8 cellular contexts compared by ENCODE assay signal in genomic region chr19:5963259-5963658, GRCh38. TPM values are rescaled to one million over a fixed set of nuclear protein-coding genes. Genes with fewer than 3 reads are reported as not detected.
DNase-seq lines count a peak whose midpoint lies in the region; ATAC-seq and TF ChIP-seq lines count a peak whose summit lies in the region.
"Not testable (repeated sequence)": the region's sequence is repeated elsewhere in the genome, so short reads cannot be mapped to it uniquely, and the experiment has no call there.

No MANE protein-coding gene starts in this region.

- not testable (repeated sequence) for DNase-seq in CD4-positive, alpha-beta T cell; T-cell; activated CD8-positive, alpha-beta T cell treated with anti-CD3 and anti-CD28 coated beads, Interleukin-2, amount 10 ng/mL, durations not matched to agents 7 days and 5 days; activated naive CD8-positive, alpha-beta T cell treated with anti-CD3 and anti-CD28 coated beads, Interleukin-2, amount 50 U/mL, for 24 hours; tibial nerve (ENCODE audit: low spot score in 2 of 2)

- POLR2A ChIA-PET in CD4-positive, alpha-beta T cell (lab: Charles Lee) = interaction anchor here (1.8 kb wide), 1 partner anchor 59 kb away, joined by 6 read pairs; no protein-coding TSS in a partner anchor
- POLR2A ChIA-PET in T-cell (lab: Charles Lee) = not testable (repeated sequence)
- POLR2A ChIA-PET in activated CD8-positive, alpha-beta T cell treated with anti-CD3 and anti-CD28 coated beads, Interleukin-2, amount 10 ng/mL, durations not matched to agents 7 days and 5 days (lab: Charles Lee) = interaction anchor here (1.3 kb wide), 1 partner anchor 9 kb away, joined by 4 read pairs; no protein-coding TSS in a partner anchor

- H3K27ac ChIP-seq in CD4-positive, alpha-beta T cell (ENCODE audit: low read depth, low read length) = peak overlapping the region; percentile 86
- H3K27ac ChIP-seq in gastroesophageal sphincter (peak overlapping the region in 3 of 4 donors; percentile 83 to 89 (median 84)), skeletal muscle tissue (ENCODE audit: low read depth, low read length) (peak overlapping the region; percentile 39), tibial nerve (peak overlapping the region in 3 of 4 donors; percentile 34 to 86 (median 83))

- WGBS in gastroesophageal sphincter (ENCODE audit: low coverage in 1 of 2), 2 donors = 80 to 92% methylated on average over 2 to 6 of the region's 6 CpGs
- 92 to 94% methylated on average over 6 of the region's 6 CpGs for WGBS in tibial nerve, 2 donors

- H3K9me3 ChIP-seq in CD4-positive, alpha-beta T cell (ENCODE audit: control insufficient read depth, low read length); gastroesophageal sphincter; mucosa of stomach (ENCODE audit: control insufficient read depth, low read length); skeletal muscle tissue (ENCODE audit: control insufficient read depth in 3 of 3, low read length in 3 of 3); tibial nerve: not testable (repeated sequence)

- TF ChIP-seq EP300 in gastroesophageal sphincter (IDR thresholded peaks at IDR 0.05); tibial nerve (IDR thresholded peaks at IDR 0.05): not testable (repeated sequence)

- H3K4me1 Mint-ChIP-seq in CD4-positive, alpha-beta T cell (ENCODE audit: low read depth) = peaks cover 97% of the 10 kb centered on the region
- H3K4me1 Mint-ChIP-seq in T-cell = peaks cover 97 to 98% (median 98%) of the 10 kb centered on the region in 3 donors
- H3K4me1 Mint-ChIP-seq in activated CD8-positive, alpha-beta T cell treated with anti-CD3 and anti-CD28 coated beads, Interleukin-2, amount 10 ng/mL, durations not matched to agents 7 days and 5 days (ENCODE audit: low read depth) = peaks cover 96% of the 10 kb centered on the region
- H3K4me1 Mint-ChIP-seq in activated naive CD8-positive, alpha-beta T cell treated with anti-CD3 and anti-CD28 coated beads, Interleukin-2, amount 50 U/mL, for 24 hours = peaks cover 91% of the 10 kb centered on the region

- not testable (repeated sequence) for TF ChIP-seq POLR2A in gastroesophageal sphincter (IDR thresholded peaks at IDR 0.05); tibial nerve (IDR thresholded peaks at IDR 0.05)

- H3K36me3 ChIP-seq in gastroesophageal sphincter; mucosa of stomach (ENCODE audit: control insufficient read depth, insufficient read depth, low read length); tibial nerve: not testable (repeated sequence)
- peaks cover 3 to 11% (median 3%) of the 10 kb centered on the region in 3 donors for H3K36me3 ChIP-seq in skeletal muscle tissue (ENCODE audit: control insufficient read depth in 3 of 3, insufficient read depth in 3 of 3, low read length in 3 of 3)

- CTCF ChIA-PET in CD4-positive, alpha-beta T cell (lab: Charles Lee) = interaction anchor here (1.0 to 1.4 kb wide), 2 partner anchors 13 to 17 kb away, joined by 3 to 4 read pairs; no protein-coding TSS in a partner anchor
- CTCF ChIA-PET in T-cell (lab: Charles Lee) = not testable (repeated sequence)
- CTCF ChIA-PET in activated CD8-positive, alpha-beta T cell treated with anti-CD3 and anti-CD28 coated beads, Interleukin-2, amount 10 ng/mL, durations not matched to agents 7 days and 5 days (lab: Charles Lee) = interaction anchor here (1.3 kb wide), 1 partner anchor 12 kb away, joined by 4 read pairs; no protein-coding TSS in a partner anchor

- peaks cover 33% of the 10 kb centered on the region for H3K36me3 Mint-ChIP-seq in CD4-positive, alpha-beta T cell (ENCODE audit: low read depth)
- H3K36me3 Mint-ChIP-seq in T-cell = peaks cover 13% of the 10 kb centered on the region
- H3K36me3 Mint-ChIP-seq in activated CD8-positive, alpha-beta T cell treated with anti-CD3 and anti-CD28 coated beads, Interleukin-2, amount 10 ng/mL, durations not matched to agents 7 days and 5 days (ENCODE audit: low read depth) = peaks cover 25% of the 10 kb centered on the region
- not testable (repeated sequence) for H3K36me3 Mint-ChIP-seq in activated naive CD8-positive, alpha-beta T cell treated with anti-CD3 and anti-CD28 coated beads, Interleukin-2, amount 50 U/mL, for 24 hours (ENCODE audit: low read depth)

- peak overlapping the region; percentile 98 for H3K27ac Mint-ChIP-seq in CD4-positive, alpha-beta T cell
- peak overlapping the region; percentile 98 to 100 for H3K27ac Mint-ChIP-seq in T-cell
- H3K27ac Mint-ChIP-seq in activated CD8-positive, alpha-beta T cell treated with anti-CD3 and anti-CD28 coated beads, Interleukin-2, amount 10 ng/mL, durations not matched to agents 7 days and 5 days = peak overlapping the region; percentile 96
- H3K27ac Mint-ChIP-seq in activated naive CD8-positive, alpha-beta T cell treated with anti-CD3 and anti-CD28 coated beads, Interleukin-2, amount 50 U/mL, for 24 hours = peak overlapping the region; percentile 90

- not testable (repeated sequence) for H3K9me3 Mint-ChIP-seq in CD4-positive, alpha-beta T cell; T-cell; activated CD8-positive, alpha-beta T cell treated with anti-CD3 and anti-CD28 coated beads, Interleukin-2, amount 10 ng/mL, durations not matched to agents 7 days and 5 days (ENCODE audit: insufficient read depth); activated naive CD8-positive, alpha-beta T cell treated with anti-CD3 and anti-CD28 coated beads, Interleukin-2, amount 50 U/mL, for 24 hours

- TF ChIP-seq CTCF in CD4-positive, alpha-beta T cell (IDR thresholded peaks at IDR 0.05); gastroesophageal sphincter (IDR thresholded peaks at IDR 0.05); tibial nerve (IDR thresholded peaks at IDR 0.05): not testable (repeated sequence)

- intact Hi-C loops in CD4-positive, alpha-beta T cell (cut with DNase I, micrococcal nuclease) = loop anchor here (2.0 to 5.0 kb wide), 2 partner anchors 14 to 56 kb away; no protein-coding TSS in a partner anchor

- not testable (repeated sequence) for H3K27me3 Mint-ChIP-seq in CD4-positive, alpha-beta T cell; T-cell; activated CD8-positive, alpha-beta T cell treated with anti-CD3 and anti-CD28 coated beads, Interleukin-2, amount 10 ng/mL, durations not matched to agents 7 days and 5 days (ENCODE audit: low read depth); activated naive CD8-positive, alpha-beta T cell treated with anti-CD3 and anti-CD28 coated beads, Interleukin-2, amount 50 U/mL, for 24 hours

- not testable (repeated sequence) for H3K4me3 ChIP-seq in gastroesophageal sphincter; mucosa of stomach (ENCODE audit: low read length); skeletal muscle tissue (ENCODE audit: low read length in 3 of 3); tibial nerve

- not testable (repeated sequence) for H3K4me3 Mint-ChIP-seq in CD4-positive, alpha-beta T cell
- H3K4me3 Mint-ChIP-seq in T-cell = peak overlapping the region in 2 of 3 donors; percentile 24 to 81
- peak overlapping the region; percentile 31 for H3K4me3 Mint-ChIP-seq in activated CD8-positive, alpha-beta T cell treated with anti-CD3 and anti-CD28 coated beads, Interleukin-2, amount 10 ng/mL, durations not matched to agents 7 days and 5 days
- peak overlapping the region; percentile 63 for H3K4me3 Mint-ChIP-seq in activated naive CD8-positive, alpha-beta T cell treated with anti-CD3 and anti-CD28 coated beads, Interleukin-2, amount 50 U/mL, for 24 hours

- not testable (repeated sequence) for ATAC-seq in CD4-positive, alpha-beta T cell (ENCODE audit: poor library complexity); T-cell (replicated peaks in 1 of 4); activated CD8-positive, alpha-beta T cell treated with anti-CD3 and anti-CD28 coated beads, Interleukin-2, amount 10 ng/mL, durations not matched to agents 7 days and 5 days; activated naive CD8-positive, alpha-beta T cell treated with anti-CD3 and anti-CD28 coated beads, Interleukin-2, amount 50 U/mL, for 24 hours; gastroesophageal sphincter

- not testable (repeated sequence) for H3K27me3 ChIP-seq in CD4-positive, alpha-beta T cell (ENCODE audit: control insufficient read depth, insufficient read depth, low read length); gastroesophageal sphincter; mucosa of stomach (ENCODE audit: control insufficient read depth, insufficient read depth, low read length); skeletal muscle tissue (ENCODE audit: control insufficient read depth in 3 of 3, insufficient read depth in 3 of 3, low read length in 3 of 3); tibial nerve

- H3K4me1 ChIP-seq in gastroesophageal sphincter (peaks cover 12 to 100% (median 79%) of the 10 kb centered on the region in 3 donors), mucosa of stomach (ENCODE audit: control insufficient read depth, insufficient read depth, low read length) (peaks cover 65% of the 10 kb centered on the region), skeletal muscle tissue (ENCODE audit: control insufficient read depth in 3 of 3, insufficient read depth in 3 of 3, low read length in 3 of 3) (peaks cover 65 to 93% (median 78%) of the 10 kb centered on the region in 3 donors), tibial nerve (peaks cover 10 to 100% (median 70%) of the 10 kb centered on the region in 4 donors)

- H3K9ac ChIP-seq in mucosa of stomach (ENCODE audit: low read length) = peak overlapping the region; percentile 35
- H3K9ac ChIP-seq in skeletal muscle tissue (ENCODE audit: low read depth in 1 of 3, low read length in 3 of 3) = not testable (repeated sequence)

RNA-seq across cellular contexts. Expression of gene RANBP3, which starts 14.7 kb away (rescaled TPM):
- total RNA-seq in CD4-positive, alpha-beta T cell = 10 to 100 TPM; 82.7 to 88.7 TPM
- total RNA-seq in T-cell = 100 to 1,000 TPM in 2 of 5 donors, 10 to 100 TPM in 3; 90.2 to 101 (median 98.3) TPM
- 10 to 100 TPM; 82.2 to 93.6 TPM for total RNA-seq in activated CD8-positive, alpha-beta T cell treated with anti-CD3 and anti-CD28 coated beads, Interleukin-2, amount 10 ng/mL, durations not matched to agents 7 days and 5 days
- 100 to 1,000 TPM in 2 of 4 donors, 10 to 100 TPM in 2; 87.0 to 125 (median 104) TPM for total RNA-seq in gastroesophageal sphincter
- 26.6 TPM for total RNA-seq in skeletal muscle tissue
- 100 to 1,000 TPM in 2 of 4 donors, 10 to 100 TPM in 2; 75.4 to 129 (median 95.6) TPM for total RNA-seq in tibial nerve

RNA-seq across cellular contexts. Expression of gene CAPS, which starts 49.2 kb away (rescaled TPM):
- total RNA-seq in CD4-positive, alpha-beta T cell = 10 to 100 TPM; 43.2 to 44.2 TPM
- 10 to 100 TPM; 43.3 to 74.8 (median 69.8) TPM for total RNA-seq in T-cell
- total RNA-seq in activated CD8-positive, alpha-beta T cell treated with anti-CD3 and anti-CD28 coated beads, Interleukin-2, amount 10 ng/mL, durations not matched to agents 7 days and 5 days = 10 to 100 TPM; 11.4 to 12.0 TPM
- total RNA-seq in gastroesophageal sphincter = 10 to 100 TPM in 3 of 4 donors, 1 to 10 TPM in 1; 10.0 to 19.6 (median 15.2) TPM
- 1.6 TPM for total RNA-seq in skeletal muscle tissue
- 10 to 100 TPM; 67.5 to 95.0 (median 77.4) TPM for total RNA-seq in tibial nerve

RNA-seq across cellular contexts. Expression of gene VMAC, which starts 58.6 kb away (rescaled TPM):
- 10 to 100 TPM; 23.4 to 25.3 TPM for total RNA-seq in CD4-positive, alpha-beta T cell
- total RNA-seq in T-cell (10 to 100 TPM; 23.8 to 35.9 (median 30.9) TPM), gastroesophageal sphincter (1 to 10 TPM; 5.0 to 9.3 (median 8.0) TPM), skeletal muscle tissue (3.7 TPM), tibial nerve (10 to 100 TPM in 3 of 4 donors, 1 to 10 TPM in 1; 8.3 to 16.7 (median 13.9) TPM)
- total RNA-seq in activated CD8-positive, alpha-beta T cell treated with anti-CD3 and anti-CD28 coated beads, Interleukin-2, amount 10 ng/mL, durations not matched to agents 7 days and 5 days = 1 to 10 TPM; 6.2 to 6.8 TPM

RNA-seq across cellular contexts. Expression of gene NDUFA11, which starts 59.7 kb away (rescaled TPM):
- total RNA-seq in CD4-positive, alpha-beta T cell = 10 to 100 TPM; 94.3 to 96.7 TPM
- total RNA-seq in T-cell (100 to 1,000 TPM; 106 to 198 (median 185) TPM), gastroesophageal sphincter (100 to 1,000 TPM; 244 to 299 (median 265) TPM), skeletal muscle tissue (202 TPM), tibial nerve (100 to 1,000 TPM; 184 to 350 (median 216) TPM)
- 100 to 1,000 TPM; 225 to 228 TPM for total RNA-seq in activated CD8-positive, alpha-beta T cell treated with anti-CD3 and anti-CD28 coated beads, Interleukin-2, amount 10 ng/mL, durations not matched to agents 7 days and 5 days
